Comparison of ENCODE assay signal across 12 cellular contexts in the genomic region with DNA sequence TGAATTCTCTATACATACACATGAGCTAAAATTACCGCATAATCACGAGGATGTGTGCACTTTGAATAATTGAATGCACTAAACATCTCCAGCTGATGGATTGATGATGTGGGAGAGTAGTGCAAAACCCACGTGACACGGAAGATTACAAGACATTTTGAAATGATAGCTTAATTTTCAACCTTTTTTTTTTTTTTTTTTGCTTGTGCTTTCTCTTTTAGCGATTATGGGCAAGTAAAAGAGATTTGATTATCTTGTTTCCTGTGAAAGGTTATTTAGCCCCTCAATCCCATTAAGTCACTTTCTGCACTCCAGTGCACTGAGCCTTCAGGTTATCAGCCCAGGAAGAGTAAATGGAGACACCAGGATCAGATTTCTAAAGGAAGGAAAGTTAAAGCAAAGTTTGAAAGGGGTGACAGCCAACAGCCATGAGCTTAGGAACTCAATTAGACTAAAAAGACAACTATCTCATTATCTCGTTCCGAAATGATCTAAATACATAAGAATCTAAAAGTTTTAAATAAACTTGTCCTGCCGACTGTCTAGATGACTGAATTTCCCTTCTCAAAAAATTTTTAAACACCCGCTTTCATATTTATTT.
DNase-seq lines count a peak whose midpoint lies in the region; FAIRE-seq and TF ChIP-seq lines count a peak whose summit lies in the region.
"Had no signal": no experiment of that assay in that cellular context is flagged by ENCODE, and none has a peak within 500 bp of the region (broad histone marks: within the 10 kb centered on the region; RNA-seq: fewer than 3 reads in every experiment).

No MANE protein-coding gene starts in this region.

- intact Hi-C loops in endothelial cell of umbilical vein (cut with micrococcal nuclease) = no loop called here
- intact Hi-C loops in head of caudate nucleus (cut with DNase I) = no loop called here

- no peaks in the 10 kb centered on the region for H4K20me1 ChIP-seq in endothelial cell of umbilical vein (replicated peaks; ENCODE audit: control insufficient read depth, extremely low read depth, insufficient read depth, low read length)

- H3K4me1 ChIP-seq in endothelial cell of umbilical vein (ENCODE audit: control insufficient read depth, extremely low read depth, insufficient read depth, low read length) (no peaks in the 10 kb centered on the region), neuron (ENCODE audit: insufficient read depth, low read length) (peaks cover 24% of the 10 kb centered on the region)

- TF ChIP-seq CTCF in BJ (IDR thresholded peaks at IDR 0.05; ENCODE audit: insufficient read depth, low read depth, low read length) = no peak
- TF ChIP-seq CTCF in endothelial cell of umbilical vein (IDR thresholded peaks at IDR 0.05; ENCODE audit: extremely low read depth in 1 of 2, insufficient read depth in 1 of 2, low read depth in 1 of 2, low read length in 2 of 2) = no peak

- no peak overlapping the region for H3K9ac ChIP-seq in endothelial cell of umbilical vein (replicated peaks; ENCODE audit: extremely low read depth, insufficient read depth, low read length)

- no peaks in the 10 kb centered on the region for H3K9me1 ChIP-seq in endothelial cell of umbilical vein (replicated peaks; ENCODE audit: control insufficient read depth, extremely low read depth, insufficient read depth, low read length)

- no peak for DNase-seq in BJ (ENCODE audit: low read depth)
- peak; percentile 58 for DNase-seq in NCI-H69 (lab: John Stamatoyannopoulos, UW)
- peak; percentile 21 for DNase-seq in endothelial cell of umbilical vein (ENCODE audit: low read depth, low spot score)
- DNase-seq in GOT3 (lab: John Stamatoyannopoulos, UW) = no peak
- DNase-seq in activated CD8-positive, alpha-beta memory T cell treated with anti-CD3 and anti-CD28 coated beads, Interleukin-2, amount 50 U/mL, for 48 hours = no peak
- no peak for DNase-seq in activated T-cell treated with anti-CD3 and anti-CD28 coated beads for 4 hours
- no peak for DNase-seq in head of caudate nucleus
- DNase-seq: activated T-cell treated with anti-CD3 and anti-CD28 coated beads, Interleukin-2, amount 50 U/mL, for 1 hour; CD8-positive, alpha-beta memory T cell; stimulated activated CD4-positive, alpha-beta T cell treated with anti-CD3 and anti-CD28 coated beads, Interleukin-15, amount 100 ng/mL, for 24 hours; stimulated activated naive CD4-positive, alpha-beta T cell treated with Interleukin-2 at 50 U/mL for 16 hours had no signal

- no TSS peak for BruUV-seq in endothelial cell of umbilical vein (replicated peaks; lab: Mats Ljungman, UMichigan)

- POLR2A ChIA-PET in BJ (lab: Charles Lee) = no interaction called here
- POLR2A ChIA-PET in endothelial cell of umbilical vein (lab: Charles Lee) = interaction anchor here (0.7 kb wide), 1 partner anchor 98 kb away, joined by 4 read pairs; no protein-coding TSS in a partner anchor

- no peak overlapping the region for H3K27ac ChIP-seq in endothelial cell of umbilical vein (ENCODE audit: insufficient read depth, low read depth, low read length)

- FAIRE-seq in endothelial cell of umbilical vein (lab: Jason Lieb, UNC) = no peak

- H3K79me2 ChIP-seq in endothelial cell of umbilical vein (ENCODE audit: control insufficient read depth, insufficient read depth, low read length) = no peaks in the 10 kb centered on the region

- dilution Hi-C loops in endothelial cell of umbilical vein (cut with MboI; ENCODE audit: extremely low pct_ligation_motif_present, low sequenced_read_pairs) = no loop called here

- H3K4me3 ChIP-seq in BJ (ENCODE audit: low read depth, low read length) = peak overlapping the region; percentile 2; the same call in 1 of the 2 replicates
- H3K4me3 ChIP-seq in endothelial cell of umbilical vein (replicated peaks in 1 of 3; ENCODE audit: insufficient read depth in 1 of 3, low read depth in 1 of 3, low read length in 3 of 3) = no peak overlapping the region
- peak overlapping the region; percentile 35 for H3K4me3 ChIP-seq in neuron (ENCODE audit: low read length)

- no peaks in the 10 kb centered on the region for H3K9me3 ChIP-seq in endothelial cell of umbilical vein (replicated peaks; ENCODE audit: control insufficient read depth, insufficient read depth, low read length)
- H3K9me3 ChIP-seq in neuron (ENCODE audit: low read length) = no peaks in the 10 kb centered on the region

- CTCF ChIA-PET in BJ (lab: Yijun Ruan, JAX) (interaction anchor here (0.9 to 1.5 kb wide), 2 partner anchors 27 to 148 kb away, joined by 3 to 4 read pairs; no protein-coding TSS in a partner anchor), endothelial cell of umbilical vein (lab: Charles Lee) (interaction anchor here (0.7 to 3.2 kb wide), 5 partner anchors 21 to 79 kb away, joined by 3 to 22 read pairs (median 4); no protein-coding TSS in a partner anchor)

- no peaks in the 10 kb centered on the region for H3K27me3 ChIP-seq in BJ (ENCODE audit: control insufficient read depth, insufficient read depth, low read length)
- H3K27me3 ChIP-seq in endothelial cell of umbilical vein (ENCODE audit: control insufficient read depth in 2 of 2, insufficient read depth in 2 of 2, low read length in 2 of 2) = peaks cover 21 to 48% of the 10 kb centered on the region in 2 experiments
- no peaks in the 10 kb centered on the region for H3K27me3 ChIP-seq in neuron (ENCODE audit: insufficient read depth, low read length)

- TF ChIP-seq POLR2A in endothelial cell of umbilical vein (IDR thresholded peaks at IDR 0.05; ENCODE audit: low read depth, low read length) = no peak

- H2AFZ ChIP-seq in endothelial cell of umbilical vein (ENCODE audit: low read depth, low read length) (no peak overlapping the region), neuron (ENCODE audit: low read depth, low read length) (peak overlapping the region; percentile 68)

- H3K36me3 ChIP-seq in BJ (ENCODE audit: control insufficient read depth, insufficient read depth, low read length) = no peaks in the 10 kb centered on the region
- H3K36me3 ChIP-seq in endothelial cell of umbilical vein (ENCODE audit: control insufficient read depth in 2 of 2, extremely low read depth in 1 of 2, insufficient read depth in 2 of 2, low read length in 2 of 2) = no peaks in the 10 kb centered on the region
- H3K36me3 ChIP-seq in neuron (ENCODE audit: insufficient read depth, low read length) = no peaks in the 10 kb centered on the region

- peak overlapping the region; percentile 4 for H3K4me2 ChIP-seq in endothelial cell of umbilical vein (ENCODE audit: insufficient read depth, low read length)

TF ChIP-seq in endothelial cell of umbilical vein, 7 proteins besides CTCF, POLR2A, EP300 and RAD21:
- no peak for TF ChIP-seq MAX (IDR thresholded peaks at IDR 0.05; ENCODE audit: insufficient read depth, insufficient read length)
- no peak for TF ChIP-seq JUN (IDR thresholded peaks at IDR 0.05; ENCODE audit: borderline replicate concordance, insufficient read depth, insufficient read length, low read depth)
- no peak for TF ChIP-seq GATA2 (IDR thresholded peaks at IDR 0.05; ENCODE audit: insufficient read depth, insufficient read length, low read depth, low read length)
- TF ChIP-seq POLR2AphosphoS5 (IDR thresholded peaks at IDR 0.05; ENCODE audit: insufficient read depth, low read depth, low read length) = no peak
- no peak for TF ChIP-seq MYC (IDR thresholded peaks at IDR 0.05; ENCODE audit: low read depth, low read length)
- no peak for TF ChIP-seq FOS (IDR thresholded peaks at IDR 0.05; ENCODE audit: borderline replicate concordance, insufficient read depth, low read length)
- no peak for TF ChIP-seq EZH2 (IDR thresholded peaks at IDR 0.05; ENCODE audit: borderline replicate concordance, low read depth, low read length, severe bottlenecking)

Comparison
In these comparisons a context has a peak if more than half of its experiments do, and no peak if none do; other contexts are left out.
1. DNase-seq: peak in NCI-H69 (single experiment) and endothelial cell of umbilical vein (single experiment); none in BJ (single experiment), GOT3 (single experiment), activated CD8-positive, alpha-beta memory T cell treated with anti-CD3 and anti-CD28 coated beads, Interleukin-2, amount 50 U/mL, for 48 hours (single experiment), activated T-cell treated with anti-CD3 and anti-CD28 coated beads for 4 hours (single experiment) and head of caudate nucleus (0 of 42).
2. H3K4me3 ChIP-seq: peak in BJ (single experiment) and neuron (single experiment); none in endothelial cell of umbilical vein (0 of 3).